In genomic region chr12:40622246-40622838, GRCh38 we compare ENCODE assay signal across 8 cellular contexts.
DNase-seq lines count a peak whose midpoint lies in the region; ATAC-seq and TF ChIP-seq lines count a peak whose summit lies in the region.

No MANE protein-coding gene starts in this region.

- DNase-seq in activated CD8-positive, alpha-beta memory T cell treated with anti-CD3 and anti-CD28 coated beads, Interleukin-2, amount 50 U/mL, for 48 hours, result peak; percentile 62
- no peak for DNase-seq in activated CD8-positive, alpha-beta memory T cell treated with anti-CD3 and anti-CD28 coated beads for 24 hours
- peak; percentile 34 for DNase-seq in NCI-H446 treated with DMSO at 0.1 percent for 48 hours (lab: John Stamatoyannopoulos, UW)
- DNase-seq in body of pancreas, result peak; percentile 57 to 77 (median 62)
- DNase-seq in iris pigment epithelial cell (ENCODE audit: low read depth), result peak; percentile 60
- DNase-seq in stimulated activated CD4-positive, alpha-beta T cell treated with anti-CD3 and anti-CD28 coated beads, Interleukin-2, amount 100 ng/mL, for 24 hours, result peak; percentile 32 to 55

- H3K27ac ChIP-seq in body of pancreas, result no peak overlapping the region

- 24 to 35% methylated on average over 3 of the region's 3 CpGs for WGBS in body of pancreas, 2 donors

- ATAC-seq in HG02943 (IDR thresholded peaks at IDR 0.05; ENCODE audit: low read depth, unreplicated experiment), result peak; percentile 55
- no peak for ATAC-seq in body of pancreas
- no peak for ATAC-seq in GM19455 (IDR thresholded peaks at IDR 0.05; ENCODE audit: unreplicated experiment)

- no peaks in the 10 kb centered on the region for H3K27me3 ChIP-seq in body of pancreas

- no peaks in the 10 kb centered on the region for H3K4me1 ChIP-seq in body of pancreas

- no peaks in the 10 kb centered on the region for H3K36me3 ChIP-seq in body of pancreas (replicated peaks in 1 of 2; ENCODE audit: insufficient read depth in 1 of 2, low read depth in 2 of 2)

- no peak for TF ChIP-seq POLR2A in body of pancreas (IDR thresholded peaks at IDR 0.05)

- H3K4me3 ChIP-seq in body of pancreas, result no peak overlapping the region

- TF ChIP-seq CTCF in body of pancreas (IDR thresholded peaks at IDR 0.05), result peak; percentile 14 to 73 (median 61)

- intact Hi-C loops in body of pancreas (cut with DNase I), result loop anchor here (5.0 kb wide), 1 partner anchor 300 kb away; no protein-coding TSS in a partner anchor

- H3K9me3 ChIP-seq in body of pancreas, result no peaks in the 10 kb centered on the region
